In the genomic region with DNA sequence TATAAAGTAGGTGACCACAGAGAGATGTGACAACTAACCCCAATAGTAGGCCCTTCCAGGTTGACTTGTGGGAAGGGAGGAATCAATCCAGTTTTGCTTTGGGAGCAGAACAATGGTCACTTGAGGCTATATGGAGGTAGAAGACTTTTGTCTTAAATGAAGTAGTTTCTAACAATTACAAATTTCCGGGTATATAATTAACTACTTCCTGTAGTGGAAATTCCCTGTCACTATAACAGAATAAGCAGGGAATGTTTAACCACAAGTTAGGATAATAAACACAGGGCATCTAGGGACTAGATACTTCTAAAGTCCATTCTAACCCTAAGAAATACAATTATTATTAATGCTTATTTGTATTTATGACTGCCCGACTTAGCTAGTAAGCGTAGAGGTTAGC, we compare ENCODE assay signal across 31 cellular contexts.
"Had no signal": no experiment of that assay in that cellular context is flagged by ENCODE, and none has a peak within 500 bp of the region (broad histone marks: within the 10 kb centered on the region; RNA-seq: fewer than 3 reads in every experiment).

No MANE protein-coding gene starts in this region.

- DNase-seq: activated B cell treated with CpG ODN at 0.5 μM for 24 hours; activated CD4-positive, alpha-beta memory T cell treated with anti-CD3 and anti-CD28 coated beads for 36 hours; activated CD4-positive, alpha-beta T cell treated with anti-CD3 and anti-CD28 coated beads for 1 hour; activated CD4-positive, alpha-beta T cell treated with anti-CD3 and anti-CD28 coated beads for 36 hours; activated CD4-positive, alpha-beta T cell treated with anti-CD3 and anti-CD28 coated beads for 48 hours; activated CD4-positive, alpha-beta T cell treated with anti-CD3 and anti-CD28 coated beads, Interleukin-2, amount 10 ng/mL, durations not matched to agents 7 days and 5 days; activated CD8-positive, alpha-beta memory T cell treated with anti-CD3 and anti-CD28 coated beads, Interleukin-2, amount 50 U/mL, for 4 hours; activated CD8-positive, alpha-beta T cell treated with anti-CD3 and anti-CD28 coated beads for 36 hours; activated effector memory CD4-positive, alpha-beta T cell treated with anti-CD3 and anti-CD28 coated beads, Interleukin-2, amount 50 U/mL, for 16 hours; activated gamma-delta T cell treated with Interleukin-2 at 50 U/mL for 16 hours; activated naive CD4-positive, alpha-beta T cell; activated naive CD4-positive, alpha-beta T cell treated with anti-CD3 and anti-CD28 coated beads for 36 hours; activated naive CD4-positive, alpha-beta T cell treated with anti-CD3 and anti-CD28 coated beads, Interleukin-2, amount 50 U/mL, for 16 hours; activated naive CD8-positive, alpha-beta T cell treated with anti-CD3 and anti-CD28 coated beads for 36 hours; activated T-cell treated with anti-CD3 and anti-CD28 coated beads for 4 hours; activated T-cell treated with anti-CD3 and anti-CD28 coated beads, Interleukin-2, amount 50 U/mL, for 1 hour; activated T-cell treated with anti-CD3 and anti-CD28 coated beads, Interleukin-2, amount 50 U/mL, for 4 hours; activated T-cell treated with anti-CD3 and anti-CD28 coated beads, Interleukin-2, amount 50 U/mL, for 72 hours; adrenal gland; amniotic stem cell; aorta; body of pancreas; brain microvascular endothelial cell; central memory CD4-positive, alpha-beta T cell; T-helper 1 cell; T-helper 2 cell; T-helper 9 cell had no signal

- H3K4me3 ChIP-seq: adrenal gland, body of pancreas, breast epithelium had no signal

- H3K27ac ChIP-seq: adrenal gland, body of pancreas, brain microvascular endothelial cell, breast epithelium, VCaP had no signal

- H3K4me1 ChIP-seq: adrenal gland, body of pancreas, breast epithelium had no signal

- ATAC-seq: activated CD4-positive, alpha-beta T cell treated with anti-CD3 and anti-CD28 coated beads for 36 hours; activated CD8-positive, alpha-beta T cell treated with anti-CD3 and anti-CD28 coated beads for 36 hours; activated naive CD4-positive, alpha-beta T cell treated with anti-CD3 and anti-CD28 coated beads, Interleukin-2, amount 50 U/mL, for 72 hours; activated T-cell treated with anti-CD3 and anti-CD28 coated beads, Interleukin-2, amount 50 U/mL, for 4 hours; activated T-cell treated with anti-CD3 and anti-CD28 coated beads, Interleukin-2, amount 50 U/mL, for 72 hours; activated T-helper 17 cell treated with anti-CD3 and anti-CD28 coated beads, Interleukin-2, amount 50 U/mL, for 72 hours; body of pancreas had no signal

- H3K36me3 ChIP-seq: adrenal gland, brain microvascular endothelial cell, breast epithelium had no signal

- H3K27me3 ChIP-seq: adrenal gland, body of pancreas, brain microvascular endothelial cell, breast epithelium had no signal

- H3K9me3 ChIP-seq: adrenal gland, body of pancreas, breast epithelium had no signal
